Comparison of ENCODE assay signal across 8 cellular contexts in genomic region chr20:49219924-49220831, GRCh38. TPM values are rescaled to one million over a fixed set of nuclear protein-coding genes. Genes with fewer than 3 reads are reported as not detected.
DNase-seq lines count a peak whose midpoint lies in the region; ATAC-seq and TF ChIP-seq lines count a peak whose summit lies in the region.

No MANE protein-coding gene starts in this region.

- ATAC-seq in HG02970 (IDR thresholded peaks at IDR 0.05; ENCODE audit: low FRiP score, unreplicated experiment) (no peak), GM19455 (IDR thresholded peaks at IDR 0.05; ENCODE audit: unreplicated experiment) (no peak), GM18873 (IDR thresholded peaks at IDR 0.05; ENCODE audit: low FRiP score, unreplicated experiment) (no peak)

- H3K9me3 ChIP-seq in colonic mucosa (no peaks in the 10 kb centered on the region), muscle layer of duodenum (ENCODE audit: control insufficient read depth in 1 of 2, low read length in 2 of 2) (no peaks in the 10 kb centered on the region)

- H3K4me1 ChIP-seq in KMS-11 (ENCODE audit: low read depth, poor library complexity, severe bottlenecking) (peaks cover 23% of the 10 kb centered on the region), colonic mucosa (peaks cover 5% of the 10 kb centered on the region), muscle layer of duodenum (ENCODE audit: control insufficient read depth in 1 of 2, insufficient read depth in 2 of 2, low read length in 2 of 2) (peaks cover 7 to 11% of the 10 kb centered on the region in 2 donors)

- H3K27me3 ChIP-seq in KMS-11 (ENCODE audit: insufficient read depth, low read depth), result no peaks in the 10 kb centered on the region
- H3K27me3 ChIP-seq in colonic mucosa, result no peaks in the 10 kb centered on the region
- H3K27me3 ChIP-seq in muscle layer of duodenum (ENCODE audit: low read depth, low read length), result no peaks in the 10 kb centered on the region

- peaks cover 14% of the 10 kb centered on the region; the same call in 1 of the 2 replicates for H3K36me3 ChIP-seq in KMS-11 (ENCODE audit: insufficient read depth)
- H3K36me3 ChIP-seq in colonic mucosa, result peaks cover 6% of the 10 kb centered on the region
- H3K36me3 ChIP-seq in muscle layer of duodenum (ENCODE audit: control insufficient read depth in 1 of 2, insufficient read depth in 2 of 2, low read length in 2 of 2), result peaks cover 16 to 38% of the 10 kb centered on the region in 2 donors

- peaks cover 26% of the 10 kb centered on the region for H3K79me2 ChIP-seq in KMS-11 (ENCODE audit: insufficient read depth, low read depth)

- no peaks in the 10 kb centered on the region for H4K20me1 ChIP-seq in KMS-11 (ENCODE audit: insufficient read depth)

- peak overlapping the region; percentile 79 for H2AFZ ChIP-seq in KMS-11 (ENCODE audit: low read depth)

- H3K27ac ChIP-seq in KMS-11, result peak overlapping the region; percentile 49
- H3K27ac ChIP-seq in colonic mucosa, result peak overlapping the region; percentile 81
- H3K27ac ChIP-seq in muscle layer of duodenum (ENCODE audit: low read length), result peak overlapping the region; percentile 77

- H3K4me3 ChIP-seq in AG09309 (ENCODE audit: control insufficient read depth, low read depth, low read length) (peak overlapping the region; percentile 82), KMS-11 (IDR thresholded peaks at IDR 0.05; ENCODE audit: insufficient read depth, low read depth, low read length) (no peak overlapping the region), colonic mucosa (peak overlapping the region; percentile 71), muscle layer of duodenum (ENCODE audit: low read depth in 1 of 2, low read length in 2 of 2) (peak overlapping the region; percentile 71 to 94)

- DNase-seq in AG09309 (ENCODE audit: low read depth) (no peak), colonic mucosa (no peak), NCI-H510A (lab: John Stamatoyannopoulos, UW) (no peak)

- peak overlapping the region; percentile 66; the same call in 1 of the 2 replicates for H3K9ac ChIP-seq in KMS-11
- peak overlapping the region; percentile 85 to 94 for H3K9ac ChIP-seq in colonic mucosa (ENCODE audit: low read depth in 2 of 2, low read length in 2 of 2)

- TF ChIP-seq CTCF in AG09309 (IDR thresholded peaks at IDR 0.05; ENCODE audit: control insufficient read depth, insufficient read depth, low read depth, low read length, missing control alignments), result no peak
- no peak for TF ChIP-seq CTCF in KMS-11 (conservative IDR thresholded peaks at IDR 0.05; ENCODE audit: low read depth, low read length)
- TF ChIP-seq CTCF in colonic mucosa (IDR thresholded peaks at IDR 0.05), result no peak

- intact Hi-C loops in colonic mucosa (cut with DNase I), result no loop called here

- peak overlapping the region; percentile 58 for H3K4me2 ChIP-seq in KMS-11

RNA-seq across cellular contexts. Expression of gene DDX27, which starts 1.0 kb away (rescaled TPM):
- total RNA-seq in colonic mucosa, result 10 to 100 TPM; 26.3 to 44.5 TPM

RNA-seq across cellular contexts. Expression of gene STAU1, which starts 32.0 kb away (rescaled TPM):
- 100 to 1,000 TPM in 1 of 2 donors, 10 to 100 TPM in 1; 86.6 to 106 TPM for total RNA-seq in colonic mucosa

RNA-seq across cellular contexts. Expression of gene ZNFX1, which starts 57.7 kb away (rescaled TPM):
- total RNA-seq in colonic mucosa, result 10 to 100 TPM; 22.7 to 26.7 TPM
